ENCODE assay signal across 1 cellular context in genomic region chr2:215269397-215270117, GRCh38.
TF ChIP-seq lines count a peak whose summit lies in the region.

No MANE protein-coding gene starts in this region.

TF ChIP-seq in K562, 482 proteins besides CTCF, POLR2A, EP300 and RAD21 (continued from another document and continues in another):
- TF ChIP-seq HES1 (IDR thresholded peaks at IDR 0.05; ENCODE audit: low read depth) (no peak), MEF2D (tag; conservative IDR thresholded peaks at IDR 0.05; ENCODE audit: low read depth) (no peak), FOSL1 (tag; conservative IDR thresholded peaks at IDR 0.05) (no peak), HDAC2 (IDR thresholded peaks at IDR 0.05) (no peak), ATF7 (IDR thresholded peaks at IDR 0.05) (no peak), MNT (conservative IDR thresholded peaks at IDR 0.05) (no peak), NFE2 (IDR thresholded peaks at IDR 0.05; ENCODE audit: low read depth) (peak; percentile 65), ZNF384 (IDR thresholded peaks at IDR 0.05; ENCODE audit: low read depth, low read length) (peak; percentile 98), TAF7 (tag; IDR thresholded peaks at IDR 0.05) (no peak), KDM1A (IDR thresholded peaks at IDR 0.05) (no peak), CHD1 (IDR thresholded peaks at IDR 0.05; ENCODE audit: low read length) (no peak), ZNF655 (CRISPR knock-in tag; IDR thresholded peaks at IDR 0.05) (no peak), LARP7 (IDR thresholded peaks at IDR 0.05) (no peak), GATAD2A (IDR thresholded peaks at IDR 0.05) (no peak), SNAPC5 (CRISPR knock-in tag; IDR thresholded peaks at IDR 0.05) (no peak), HNRNPH1 (optimal IDR thresholded peaks at IDR 0.05; ENCODE audit: low read depth, low read length) (no peak), CEBPB (tag; IDR thresholded peaks at IDR 0.05) (peak; percentile 29), ZNF354B (CRISPR knock-in tag; IDR thresholded peaks at IDR 0.05) (no peak), RBM15 (IDR thresholded peaks at IDR 0.05; ENCODE audit: insufficient read depth, low read length) (no peak), HNRNPLL (IDR thresholded peaks at IDR 0.05; ENCODE audit: low read depth, low read length, poor library complexity, severe bottlenecking) (no peak), ESRRB (CRISPR knock-in tag; IDR thresholded peaks at IDR 0.05; ENCODE audit: borderline replicate concordance) (no peak), NFE2L1 (tag; IDR thresholded peaks at IDR 0.05; ENCODE audit: borderline replicate concordance, low read depth) (peak; percentile 79; the same call in 1 of the 2 replicates), BACH1 (tag; IDR thresholded peaks at IDR 0.05) (no peak), ETS1 (conservative IDR thresholded peaks at IDR 0.05; ENCODE audit: control insufficient read depth, low read depth, low read length) (no peak), CUX1 (CRISPR knock-in tag; IDR thresholded peaks at IDR 0.05) (no peak), C11orf30 (IDR thresholded peaks at IDR 0.05; ENCODE audit: low read depth) (peak; percentile 92), UBTF (IDR thresholded peaks at IDR 0.05; ENCODE audit: borderline replicate concordance in 1 of 2, low read depth in 2 of 2, low read length in 2 of 2) (no peak), EHMT2 (IDR thresholded peaks at IDR 0.05) (no peak), E2F6 (IDR thresholded peaks at IDR 0.05; ENCODE audit: borderline replicate concordance in 1 of 2, extremely low read depth in 1 of 2, insufficient read depth in 1 of 2, insufficient read length in 1 of 2, low read depth in 1 of 2, low read length in 1 of 2, poor library complexity in 1 of 2, severe bottlenecking in 1 of 2) (no peak), BDP1 (IDR thresholded peaks at IDR 0.05; ENCODE audit: insufficient read depth, insufficient read length) (no peak), GABPA (tag; conservative IDR thresholded peaks at IDR 0.05; ENCODE audit: low read depth) (no peak), ZNF778 (CRISPR knock-in tag; IDR thresholded peaks at IDR 0.05) (no peak), HIVEP1 (CRISPR knock-in tag; IDR thresholded peaks at IDR 0.05) (no peak), ZNF121 (CRISPR knock-in tag; conservative IDR thresholded peaks at IDR 0.05) (no peak), NR3C1 (CRISPR knock-in tag; IDR thresholded peaks at IDR 0.05) (no peak), KLF6 (CRISPR knock-in tag; IDR thresholded peaks at IDR 0.05; ENCODE audit: borderline replicate concordance) (no peak), ZNF41 (CRISPR knock-in tag; conservative IDR thresholded peaks at IDR 0.05) (no peak), ZNF133 (CRISPR knock-in tag; IDR thresholded peaks at IDR 0.05) (no peak), ZC3H11A (IDR thresholded peaks at IDR 0.05; ENCODE audit: low read depth, low read length) (no peak), CBFA2T2 (conservative IDR thresholded peaks at IDR 0.05) (no peak), CBX5 (IDR thresholded peaks at IDR 0.05; ENCODE audit: borderline replicate concordance, low read depth) (no peak), ZNF175 (CRISPR knock-in tag; IDR thresholded peaks at IDR 0.05; ENCODE audit: low read depth) (no peak), ZNF174 (CRISPR knock-in tag; IDR thresholded peaks at IDR 0.05) (no peak), ZNF224 (CRISPR knock-in tag; IDR thresholded peaks at IDR 0.05) (no peak), SAFB2 (IDR thresholded peaks at IDR 0.05; ENCODE audit: borderline replicate concordance, low read depth, low read length, severe bottlenecking) (no peak), ZNF23 (CRISPR knock-in tag; IDR thresholded peaks at IDR 0.05) (no peak), ESRRA (IDR thresholded peaks at IDR 0.05; ENCODE audit: borderline replicate concordance, low read depth) (no peak)
- TF ChIP-seq, protein P1, sequence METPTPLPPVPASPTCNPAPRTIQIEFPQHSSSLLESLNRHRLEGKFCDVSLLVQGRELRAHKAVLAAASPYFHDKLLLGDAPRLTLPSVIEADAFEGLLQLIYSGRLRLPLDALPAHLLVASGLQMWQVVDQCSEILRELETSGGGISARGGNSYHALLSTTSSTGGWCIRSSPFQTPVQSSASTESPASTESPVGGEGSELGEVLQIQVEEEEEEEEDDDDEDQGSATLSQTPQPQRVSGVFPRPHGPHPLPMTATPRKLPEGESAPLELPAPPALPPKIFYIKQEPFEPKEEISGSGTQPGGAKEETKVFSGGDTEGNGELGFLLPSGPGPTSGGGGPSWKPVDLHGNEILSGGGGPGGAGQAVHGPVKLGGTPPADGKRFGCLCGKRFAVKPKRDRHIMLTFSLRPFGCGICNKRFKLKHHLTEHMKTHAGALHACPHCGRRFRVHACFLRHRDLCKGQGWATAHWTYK (CRISPR knock-in tag; IDR thresholded peaks at IDR 0.05), result no peak
- TF ChIP-seq, protein P2, sequence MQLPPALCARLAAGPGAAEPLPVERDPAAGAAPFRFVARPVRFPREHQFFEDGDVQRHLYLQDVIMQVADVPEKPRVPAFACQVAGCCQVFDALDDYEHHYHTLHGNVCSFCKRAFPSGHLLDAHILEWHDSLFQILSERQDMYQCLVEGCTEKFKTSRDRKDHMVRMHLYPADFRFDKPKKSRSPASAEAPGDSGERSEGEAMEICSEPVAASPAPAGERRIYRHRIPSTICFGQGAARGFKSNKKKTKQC (CRISPR knock-in tag; IDR thresholded peaks at IDR 0.05), result no peak
- TF ChIP-seq, protein P3, sequence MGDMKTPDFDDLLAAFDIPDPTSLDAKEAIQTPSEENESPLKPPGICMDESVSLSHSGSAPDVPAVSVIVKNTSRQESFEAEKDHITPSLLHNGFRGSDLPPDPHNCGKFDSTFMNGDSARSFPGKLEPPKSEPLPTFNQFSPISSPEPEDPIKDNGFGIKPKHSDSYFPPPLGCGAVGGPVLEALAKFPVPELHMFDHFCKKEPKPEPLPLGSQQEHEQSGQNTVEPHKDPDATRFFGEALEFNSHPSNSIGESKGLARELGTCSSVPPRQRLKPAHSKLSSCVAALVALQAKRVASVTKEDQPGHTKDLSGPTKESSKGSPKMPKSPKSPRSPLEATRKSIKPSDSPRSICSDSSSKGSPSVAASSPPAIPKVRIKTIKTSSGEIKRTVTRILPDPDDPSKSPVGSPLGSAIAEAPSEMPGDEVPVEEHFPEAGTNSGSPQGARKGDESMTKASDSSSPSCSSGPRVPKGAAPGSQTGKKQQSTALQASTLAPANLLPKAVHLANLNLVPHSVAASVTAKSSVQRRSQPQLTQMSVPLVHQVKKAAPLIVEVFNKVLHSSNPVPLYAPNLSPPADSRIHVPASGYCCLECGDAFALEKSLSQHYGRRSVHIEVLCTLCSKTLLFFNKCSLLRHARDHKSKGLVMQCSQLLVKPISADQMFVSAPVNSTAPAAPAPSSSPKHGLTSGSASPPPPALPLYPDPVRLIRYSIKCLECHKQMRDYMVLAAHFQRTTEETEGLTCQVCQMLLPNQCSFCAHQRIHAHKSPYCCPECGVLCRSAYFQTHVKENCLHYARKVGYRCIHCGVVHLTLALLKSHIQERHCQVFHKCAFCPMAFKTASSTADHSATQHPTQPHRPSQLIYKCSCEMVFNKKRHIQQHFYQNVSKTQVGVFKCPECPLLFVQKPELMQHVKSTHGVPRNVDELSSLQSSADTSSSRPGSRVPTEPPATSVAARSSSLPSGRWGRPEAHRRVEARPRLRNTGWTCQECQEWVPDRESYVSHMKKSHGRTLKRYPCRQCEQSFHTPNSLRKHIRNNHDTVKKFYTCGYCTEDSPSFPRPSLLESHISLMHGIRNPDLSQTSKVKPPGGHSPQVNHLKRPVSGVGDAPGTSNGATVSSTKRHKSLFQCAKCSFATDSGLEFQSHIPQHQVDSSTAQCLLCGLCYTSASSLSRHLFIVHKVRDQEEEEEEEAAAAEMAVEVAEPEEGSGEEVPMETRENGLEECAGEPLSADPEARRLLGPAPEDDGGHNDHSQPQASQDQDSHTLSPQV (IDR thresholded peaks at IDR 0.05), result 0 out of 2 replicates have a peak, but pooled peaks have one; percentile 23
